ENCODE assay signal across 1 cellular context in the genomic region with DNA sequence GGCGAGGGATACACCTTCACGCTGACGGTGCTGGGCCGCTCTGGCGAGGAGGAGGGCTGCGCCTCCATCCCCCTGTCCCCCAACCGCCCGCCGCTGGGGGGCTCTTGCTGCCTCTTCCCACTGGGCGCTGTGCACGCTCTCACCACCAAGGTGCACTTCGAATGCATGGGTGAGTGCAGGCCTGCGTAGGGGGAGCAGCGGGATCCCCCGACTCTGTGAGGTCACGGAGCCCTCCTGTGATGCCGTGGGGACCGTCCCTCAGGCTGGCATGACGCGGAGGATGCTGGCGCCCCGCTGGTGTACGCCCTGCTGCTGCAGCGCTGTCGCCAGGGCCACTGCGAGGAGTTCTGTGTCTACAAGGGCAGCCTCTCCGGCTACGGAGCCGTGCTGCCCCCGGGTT. TPM values are rescaled to one million over a fixed set of nuclear protein-coding genes. Genes with fewer than 3 reads are reported as not detected.
"Had no signal": no experiment of that assay in that cellular context is flagged by ENCODE, and none has a peak within 500 bp of the region (broad histone marks: within the 10 kb centered on the region; RNA-seq: fewer than 3 reads in every experiment).

No MANE protein-coding gene starts in this region.

RNA-seq across cellular contexts. Expression of gene NPIPA7, which starts 54.2 kb away (rescaled TPM):
- total RNA-seq: ascending aorta had no signal
